ENCODE assay signal across 17 cellular contexts in the genomic region with DNA sequence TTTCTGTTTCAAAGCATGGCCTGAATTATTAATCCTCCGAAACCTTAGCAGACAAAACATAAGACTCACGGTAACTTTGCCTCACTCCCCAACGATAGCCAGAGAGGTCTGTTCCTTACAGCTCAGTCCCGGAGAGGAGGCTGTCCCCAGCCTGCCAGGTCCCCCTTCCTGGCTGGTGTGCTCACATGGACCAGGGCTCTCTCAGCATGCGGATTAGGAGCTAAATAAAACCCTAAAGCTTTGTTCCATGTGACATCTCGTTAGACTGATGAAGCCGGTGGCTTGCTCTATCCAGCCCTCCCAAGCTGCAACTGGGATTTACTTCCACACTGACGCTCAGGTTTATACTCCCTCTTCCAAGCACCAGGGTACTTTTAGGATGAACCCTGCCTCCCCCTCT.
DNase-seq lines count a peak whose midpoint lies in the region; FAIRE-seq and TF ChIP-seq lines count a peak whose summit lies in the region.
"Had no signal": no experiment of that assay in that cellular context is flagged by ENCODE, and none has a peak within 500 bp of the region (broad histone marks: within the 10 kb centered on the region; RNA-seq: fewer than 3 reads in every experiment).

No MANE protein-coding gene starts in this region.

- peaks cover 21% of the 10 kb centered on the region for H3F3A ChIP-seq in neural progenitor cell (ENCODE audit: low read depth)

- no peak overlapping the region for H2AFZ ChIP-seq in neural progenitor cell (replicated peaks)

- WGBS in suprapubic skin = 85% methylated on average over 7 of the region's 8 CpGs

- peak overlapping the region; percentile 35 for H3K4me2 ChIP-seq in neural progenitor cell

- H3K79me2 ChIP-seq in neural progenitor cell (ENCODE audit: low read depth) = peaks cover 96% of the 10 kb centered on the region

- FAIRE-seq in GM19239 (lab: Jason Lieb, UNC) = no peak
- FAIRE-seq: pancreas, RCC 7860 had no signal

- H3K27me3 ChIP-seq in WERI-Rb-1 (ENCODE audit: insufficient read depth, low read depth, severe bottlenecking) (no peaks in the 10 kb centered on the region), neural progenitor cell (no peaks in the 10 kb centered on the region), suprapubic skin (no peaks in the 10 kb centered on the region)
- H3K27me3 ChIP-seq: pancreas, vagina had no signal

- peaks cover 92% of the 10 kb centered on the region for H4K20me1 ChIP-seq in neural progenitor cell (ENCODE audit: low read depth)

- peak overlapping the region; percentile 94 for H3K27ac ChIP-seq in WERI-Rb-1
- peak overlapping the region; percentile 73 for H3K27ac ChIP-seq in neural progenitor cell
- H3K27ac ChIP-seq in suprapubic skin = no peak overlapping the region
- H3K27ac ChIP-seq: pancreas, vagina had no signal

- H3K4me3 Mint-ChIP-seq in glutamatergic neuron (ENCODE audit: unreplicated experiment) (peak overlapping the region; percentile 47), neural progenitor cell (peak overlapping the region; percentile 32), Calu3 (ENCODE audit: low read depth, unreplicated experiment) (no peak overlapping the region)

- no peaks in the 10 kb centered on the region for H3K9me3 ChIP-seq in WERI-Rb-1 (ENCODE audit: severe bottlenecking)
- H3K9me3 ChIP-seq in neural progenitor cell (ENCODE audit: low read depth) = no peaks in the 10 kb centered on the region
- H3K9me3 ChIP-seq in suprapubic skin = no peaks in the 10 kb centered on the region
- H3K9me3 ChIP-seq: pancreas, vagina had no signal

- CTCF ChIA-PET in Calu3 (lab: Charles Lee) = interaction anchor here (0.6 kb wide), 1 partner anchor 494 kb away, joined by 4 read pairs; no protein-coding TSS in a partner anchor

- no peak overlapping the region for H3K9ac ChIP-seq in neural progenitor cell

- no peak for TF ChIP-seq EP300 in suprapubic skin (IDR thresholded peaks at IDR 0.05)

- H3K9me3 Mint-ChIP-seq in glutamatergic neuron (ENCODE audit: unreplicated experiment) (peaks cover 16% of the 10 kb centered on the region), neural progenitor cell (no peaks in the 10 kb centered on the region), Calu3 (ENCODE audit: low read depth, unreplicated experiment) (no peaks in the 10 kb centered on the region)

- peaks cover 54% of the 10 kb centered on the region for H3K4me1 Mint-ChIP-seq in glutamatergic neuron (ENCODE audit: low read depth, unreplicated experiment)
- peaks cover 49% of the 10 kb centered on the region for H3K4me1 Mint-ChIP-seq in neural progenitor cell
- peaks cover 14% of the 10 kb centered on the region for H3K4me1 Mint-ChIP-seq in Calu3 (ENCODE audit: low read depth, unreplicated experiment)

- TF ChIP-seq POLR2A in suprapubic skin (IDR thresholded peaks at IDR 0.05) = no peak

- peak; percentile 60 for DNase-seq in D341Med (ENCODE audit: low spot score)
- peak; percentile 85 for DNase-seq in WERI-Rb-1
- DNase-seq in glutamatergic neuron = no peak
- DNase-seq in neural progenitor cell (ENCODE audit: low spot score) = peak; percentile 75
- DNase-seq in GM19239 (ENCODE audit: insufficient read length, low spot score) = no peak
- no peak for DNase-seq in Calu3
- no peak for DNase-seq in suprapubic skin (ENCODE audit: low spot score in 2 of 2)
- no peak for DNase-seq in NCI-H748 (lab: John Stamatoyannopoulos, UW; ENCODE audit: unreplicated experiment)
- DNase-seq: ACHN; DND-41; KBM-7; NCI-H1092; NCI-H748 treated with DMSO at 0.1 percent for 48 hours; pancreas; stimulated activated naive CD4-positive, alpha-beta T cell had no signal

- H3K27me3 Mint-ChIP-seq in glutamatergic neuron (ENCODE audit: unreplicated experiment) (peaks cover 5% of the 10 kb centered on the region), neural progenitor cell (ENCODE audit: insufficient read depth, low read depth) (peaks cover 3% of the 10 kb centered on the region), Calu3 (ENCODE audit: unreplicated experiment) (no peaks in the 10 kb centered on the region)

- TF ChIP-seq CTCF in WERI-Rb-1 (IDR thresholded peaks at IDR 0.05; ENCODE audit: low read depth, low read length) = no peak
- no peak for TF ChIP-seq CTCF in glutamatergic neuron (IDR thresholded peaks at IDR 0.05; ENCODE audit: partially characterized antibody, unreplicated experiment)
- TF ChIP-seq CTCF in neural progenitor cell (IDR thresholded peaks at IDR 0.05) = no peak
- no peak for TF ChIP-seq CTCF in Calu3 (IDR thresholded peaks at IDR 0.05; ENCODE audit: unreplicated experiment)
- no peak for TF ChIP-seq CTCF in suprapubic skin (IDR thresholded peaks at IDR 0.05)

- peaks cover 4% of the 10 kb centered on the region for H3K36me3 Mint-ChIP-seq in glutamatergic neuron (ENCODE audit: unreplicated experiment)
- peaks cover 25% of the 10 kb centered on the region for H3K36me3 Mint-ChIP-seq in neural progenitor cell
- peaks cover 39% of the 10 kb centered on the region for H3K36me3 Mint-ChIP-seq in Calu3 (ENCODE audit: insufficient read depth, unreplicated experiment)

- peaks cover 28% of the 10 kb centered on the region for H3K36me3 ChIP-seq in WERI-Rb-1
- H3K36me3 ChIP-seq in neural progenitor cell = no peaks in the 10 kb centered on the region
- H3K36me3 ChIP-seq in suprapubic skin = peaks cover 17% of the 10 kb centered on the region

- H3K27ac Mint-ChIP-seq in glutamatergic neuron (ENCODE audit: unreplicated experiment) (peak overlapping the region; percentile 84), neural progenitor cell (peak overlapping the region; percentile 55), Calu3 (ENCODE audit: unreplicated experiment) (no peak overlapping the region)

- intact Hi-C loops in Calu3 (cut with micrococcal nuclease; ENCODE audit: unreplicated experiment) = no loop called here

- H3K4me1 ChIP-seq in neural progenitor cell (peaks cover 16% of the 10 kb centered on the region), suprapubic skin (peaks cover 27% of the 10 kb centered on the region)

- H3K4me3 ChIP-seq in WERI-Rb-1 (ENCODE audit: low read depth, low read length) = peak overlapping the region; percentile 32
- no peak overlapping the region for H3K4me3 ChIP-seq in neural progenitor cell
- no peak overlapping the region for H3K4me3 ChIP-seq in suprapubic skin
- H3K4me3 ChIP-seq: pancreas, vagina had no signal

- no TSS peak for BruUV-seq in Calu3 (replicated peaks; lab: Mats Ljungman, UMichigan)

Comparison
In these comparisons a context has a peak if more than half of its experiments do, and no peak if none do; other contexts are left out.
1. DNase-seq: peak in D341Med (single experiment), WERI-Rb-1 (single experiment) and neural progenitor cell (single experiment); none in glutamatergic neuron (single experiment), GM19239 (single experiment), Calu3 (single experiment), suprapubic skin (0 of 2) and NCI-H748 (single experiment).